Comparison of ENCODE assay signal across 19 cellular contexts in the genomic region with DNA sequence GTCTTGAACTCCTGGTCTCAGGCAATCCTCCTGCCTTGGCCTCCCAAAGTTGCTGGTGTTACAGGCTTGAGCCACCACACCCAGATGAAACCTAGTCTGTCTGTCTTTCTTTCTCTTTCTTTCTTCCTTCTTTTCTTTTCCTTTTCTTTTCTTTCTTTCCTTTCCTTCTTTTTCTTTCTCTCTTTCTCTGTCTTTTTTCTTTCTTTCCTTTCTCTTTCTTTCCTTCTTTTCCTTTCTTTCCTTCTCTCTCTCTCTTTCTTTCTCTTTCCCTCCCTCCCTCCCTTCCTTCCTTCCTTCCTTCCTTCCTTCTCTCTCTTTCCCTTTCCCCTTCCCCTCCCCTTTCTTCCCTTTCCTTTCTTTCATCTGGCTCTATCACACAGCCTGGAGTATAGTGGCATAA.
DNase-seq lines count a peak whose midpoint lies in the region; ATAC-seq, FAIRE-seq and TF ChIP-seq lines count a peak whose summit lies in the region.
"Had no signal": no experiment of that assay in that cellular context is flagged by ENCODE, and none has a peak within 500 bp of the region (broad histone marks: within the 10 kb centered on the region; RNA-seq: fewer than 3 reads in every experiment).

No MANE protein-coding gene starts in this region.

- no peaks in the 10 kb centered on the region for H3K27me3 ChIP-seq in K562 (ENCODE audit: control insufficient read depth in 2 of 2, insufficient read depth in 2 of 2, low read length in 2 of 2)
- H3K27me3 ChIP-seq in brain microvascular endothelial cell (replicated peaks) = no peaks in the 10 kb centered on the region
- H3K27me3 ChIP-seq: BLaER1 treated with 17β-estradiol and CSF1 and Interleukin-3, amounts not matched to agents 10 nM and 100 nM had no signal

- no peak for TF ChIP-seq EP300 in K562 (IDR thresholded peaks at IDR 0.05; ENCODE audit: low read length)

- no peak overlapping the region for H3K9ac ChIP-seq in K562 (ENCODE audit: insufficient read depth in 1 of 2, low read depth in 2 of 2, low read length in 2 of 2)
- H3K9ac ChIP-seq: BLaER1 treated with 17β-estradiol and CSF1 and Interleukin-3, amounts not matched to agents 10 nM and 100 nM had no signal

- intact Hi-C loops in K562 (cut with micrococcal nuclease) = no loop called here

- H3K27ac ChIP-seq in 22Rv1 (peak overlapping the region; percentile 60), HEK293 (ENCODE audit: extremely low read depth, low read depth, low read length) (no peak overlapping the region), K562 (ENCODE audit: extremely low read depth, low read depth, low read length) (no peak overlapping the region), brain microvascular endothelial cell (no peak overlapping the region)
- H3K27ac ChIP-seq: BLaER1 treated with 17β-estradiol and CSF1 and Interleukin-3, amounts not matched to agents 10 nM and 100 nM; C4-2B had no signal

- H3K79me2 ChIP-seq in K562 (ENCODE audit: control insufficient read depth, insufficient read depth, low read length) = no peaks in the 10 kb centered on the region

- no peak overlapping the region for H3K4me3 ChIP-seq in HEK293 (ENCODE audit: low read depth, low read length)
- no peak overlapping the region for H3K4me3 ChIP-seq in K562
- H3K4me3 ChIP-seq in brain microvascular endothelial cell (ENCODE audit: low read depth, low read length) = no peak overlapping the region
- H3K4me3 ChIP-seq: BLaER1 treated with 17β-estradiol and CSF1 and Interleukin-3, amounts not matched to agents 10 nM and 100 nM had no signal

- no peaks in the 10 kb centered on the region for H3K4me1 ChIP-seq in HEK293 (ENCODE audit: control insufficient read depth, insufficient read depth, low read length)
- no peaks in the 10 kb centered on the region for H3K4me1 ChIP-seq in K562 (replicated peaks in 1 of 2; ENCODE audit: control insufficient read depth in 2 of 2, insufficient read depth in 2 of 2, low read length in 2 of 2)
- H3K4me1 ChIP-seq: BLaER1 treated with 17β-estradiol and CSF1 and Interleukin-3, amounts not matched to agents 10 nM and 100 nM; Caco-2 had no signal

- ATAC-seq in K562 = no peak
- ATAC-seq: CD8-positive, alpha-beta T cell had no signal

- no peaks in the 10 kb centered on the region for H4K20me1 ChIP-seq in K562 (replicated peaks; ENCODE audit: control insufficient read depth, insufficient read depth, low read length)
- H4K20me1 ChIP-seq: BLaER1 treated with 17β-estradiol and CSF1 and Interleukin-3, amounts not matched to agents 10 nM and 100 nM had no signal

- no peak for TF ChIP-seq RAD21 in K562 (CRISPR knock-in tag; conservative IDR thresholded peaks at IDR 0.05 in 1 of 2, IDR thresholded peaks at IDR 0.05 in 1 of 2)

- TF ChIP-seq POLR2A in K562 (conservative IDR thresholded peaks at IDR 0.05) = no peak

- no peak overlapping the region for H3K4me3 Mint-ChIP-seq in HFFc6
- H3K4me3 Mint-ChIP-seq: CD4-positive, alpha-beta T cell; CD8-positive, alpha-beta T cell had no signal

- DNase-seq in K562 (ENCODE audit: extremely low read depth in 1 of 4, low spot score in 3 of 4) = no peak
- DNase-seq in HFFc6 = no peak
- no peak for DNase-seq in brain microvascular endothelial cell
- DNase-seq: 8988T; ACHN; Caco-2; Calu3; CD4-positive, alpha-beta T cell; CD8-positive, alpha-beta T cell; DMS79 treated with DMSO at 0.1 percent for 48 hours; GF-D8 had no signal

- no peaks in the 10 kb centered on the region for H3K27me3 Mint-ChIP-seq in HFFc6 (ENCODE audit: insufficient read depth)
- H3K27me3 Mint-ChIP-seq: CD4-positive, alpha-beta T cell had no signal

- H3K9me3 Mint-ChIP-seq in HFFc6 = peaks cover 13% of the 10 kb centered on the region
- H3K9me3 Mint-ChIP-seq: CD4-positive, alpha-beta T cell; CD8-positive, alpha-beta T cell had no signal

- H3K27ac Mint-ChIP-seq in HFFc6 = no peak overlapping the region
- H3K27ac Mint-ChIP-seq: CD4-positive, alpha-beta T cell; CD8-positive, alpha-beta T cell had no signal

- in situ Hi-C loops in K562 (cut with MboI) = no loop called here
- in situ Hi-C loops in brain microvascular endothelial cell (cut with HindIII; ENCODE audit: low pct_ligation_motif_present, low sequenced_read_pairs) = no loop called here

- H3K9me3 ChIP-seq in HEK293 (ENCODE audit: control insufficient read depth, insufficient read depth, low read depth, low read length) (no peaks in the 10 kb centered on the region), K562 (replicated peaks; ENCODE audit: control insufficient read depth, insufficient read depth, low read depth, low read length) (no peaks in the 10 kb centered on the region)
- H3K9me3 ChIP-seq: BLaER1 treated with 17β-estradiol and CSF1 and Interleukin-3, amounts not matched to agents 10 nM and 100 nM; Caco-2 had no signal

- no peak for TF ChIP-seq CTCF in 22Rv1 (IDR thresholded peaks at IDR 0.05)
- TF ChIP-seq CTCF in HEK293 (tag by site-specific recombination; IDR thresholded peaks at IDR 0.05) = no peak
- TF ChIP-seq CTCF in K562 (IDR thresholded peaks at IDR 0.05 in 2 of 3, conservative IDR thresholded peaks at IDR 0.05 in 1 of 3; ENCODE audit: insufficient read depth in 2 of 3, low read depth in 1 of 3, low read length in 3 of 3) = no peak
- TF ChIP-seq CTCF in HFFc6 (IDR thresholded peaks at IDR 0.05) = no peak
- TF ChIP-seq CTCF in brain microvascular endothelial cell (IDR thresholded peaks at IDR 0.05; ENCODE audit: low read depth, low read length, missing control alignments) = no peak

- FAIRE-seq in K562 (lab: Jason Lieb, UNC) = no peak
- FAIRE-seq: A204.1, D721Med, G401.6, GM12891 had no signal

- POLR2A ChIA-PET in HEK293 (lab: Yijun Ruan, JAX) (no interaction called here), K562 (lab: Yijun Ruan, JAX) (interaction anchor here (1.0 to 1.1 kb wide), 2 partner anchors 19 to 38 kb away, joined by 3 read pairs; no protein-coding TSS in a partner anchor)

- H3K4me1 Mint-ChIP-seq in HFFc6 (ENCODE audit: low read depth) = no peaks in the 10 kb centered on the region

- no peaks in the 10 kb centered on the region for H3K36me3 Mint-ChIP-seq in HFFc6 (ENCODE audit: low read depth)
- H3K36me3 Mint-ChIP-seq: CD8-positive, alpha-beta T cell had no signal

- no peaks in the 10 kb centered on the region for H3K9me1 ChIP-seq in K562 (ENCODE audit: control insufficient read depth, insufficient read depth, low read length)

- no peaks in the 10 kb centered on the region for H3K36me3 ChIP-seq in HEK293 (ENCODE audit: control insufficient read depth in 2 of 2, insufficient read depth in 1 of 2, low read length in 2 of 2)
- H3K36me3 ChIP-seq in K562 (ENCODE audit: control insufficient read depth, insufficient read depth, low read length) = no peaks in the 10 kb centered on the region
- no peaks in the 10 kb centered on the region for H3K36me3 ChIP-seq in brain microvascular endothelial cell (replicated peaks)
- H3K36me3 ChIP-seq: BLaER1 treated with 17β-estradiol and CSF1 and Interleukin-3, amounts not matched to agents 10 nM and 100 nM had no signal

- H3K4me2 ChIP-seq in K562 (ENCODE audit: insufficient read depth, low read length) = no peak overlapping the region
- H3K4me2 ChIP-seq: BLaER1 treated with 17β-estradiol and CSF1 and Interleukin-3, amounts not matched to agents 10 nM and 100 nM had no signal

- CTCF ChIA-PET in HEK293 (lab: Yijun Ruan, JAX) (no interaction called here), K562 (lab: Yijun Ruan, JAX; ENCODE audit: low intra/inter-chr PET ratio) (no interaction called here)

- H2AFZ ChIP-seq in K562 (ENCODE audit: low read depth, low read length) = no peak overlapping the region

- BruUV-seq in K562 (replicated peaks; lab: Mats Ljungman, UMichigan) = no TSS peak

TF ChIP-seq in HEK293, 187 proteins besides CTCF, POLR2A, EP300 and RAD21 (continues in another document):
- TF ChIP-seq ZNF623 (tag by site-specific recombination; IDR thresholded peaks at IDR 0.05) (no peak), ZEB2 (tag by site-specific recombination; IDR thresholded peaks at IDR 0.05) (no peak), IKZF3 (tag by site-specific recombination; IDR thresholded peaks at IDR 0.05) (no peak), PRDM1 (tag by site-specific recombination; IDR thresholded peaks at IDR 0.05) (peak; percentile 85), ZNF10 (tag by site-specific recombination; IDR thresholded peaks at IDR 0.05) (no peak)
- TF ChIP-seq, protein P1, sequence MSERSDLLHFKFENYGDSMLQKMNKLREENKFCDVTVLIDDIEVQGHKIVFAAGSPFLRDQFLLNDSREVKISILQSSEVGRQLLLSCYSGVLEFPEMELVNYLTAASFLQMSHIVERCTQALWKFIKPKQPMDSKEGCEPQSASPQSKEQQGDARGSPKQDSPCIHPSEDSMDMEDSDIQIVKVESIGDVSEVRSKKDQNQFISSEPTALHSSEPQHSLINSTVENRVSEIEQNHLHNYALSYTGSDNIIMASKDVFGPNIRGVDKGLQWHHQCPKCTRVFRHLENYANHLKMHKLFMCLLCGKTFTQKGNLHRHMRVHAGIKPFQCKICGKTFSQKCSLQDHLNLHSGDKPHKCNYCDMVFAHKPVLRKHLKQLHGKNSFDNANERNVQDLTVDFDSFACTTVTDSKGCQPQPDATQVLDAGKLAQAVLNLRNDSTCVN (tag by site-specific recombination; optimal IDR thresholded peaks at IDR 0.05) = no peak

TF ChIP-seq in K562, 482 proteins besides CTCF, POLR2A, EP300 and RAD21:
- TF ChIP-seq, protein P2, sequence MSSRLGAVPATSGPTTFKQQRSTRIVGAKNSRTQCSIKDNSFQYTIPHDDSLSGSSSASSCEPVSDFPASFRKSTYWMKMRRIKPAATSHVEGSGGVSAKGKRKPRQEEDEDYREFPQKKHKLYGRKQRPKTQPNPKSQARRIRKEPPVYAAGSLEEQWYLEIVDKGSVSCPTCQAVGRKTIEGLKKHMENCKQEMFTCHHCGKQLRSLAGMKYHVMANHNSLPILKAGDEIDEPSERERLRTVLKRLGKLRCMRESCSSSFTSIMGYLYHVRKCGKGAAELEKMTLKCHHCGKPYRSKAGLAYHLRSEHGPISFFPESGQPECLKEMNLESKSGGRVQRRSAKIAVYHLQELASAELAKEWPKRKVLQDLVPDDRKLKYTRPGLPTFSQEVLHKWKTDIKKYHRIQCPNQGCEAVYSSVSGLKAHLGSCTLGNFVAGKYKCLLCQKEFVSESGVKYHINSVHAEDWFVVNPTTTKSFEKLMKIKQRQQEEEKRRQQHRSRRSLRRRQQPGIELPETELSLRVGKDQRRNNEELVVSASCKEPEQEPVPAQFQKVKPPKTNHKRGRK (tag; IDR thresholded peaks at IDR 0.05) = 0 out of 2 replicates have a peak, but pooled peaks have one; percentile 28
- TF ChIP-seq SPI1 (IDR thresholded peaks at IDR 0.05; ENCODE audit: borderline replicate concordance, low read depth, low read length) = no peak
TF ChIP-seq in K562: peak in this region for 1.
